In the genomic region with DNA sequence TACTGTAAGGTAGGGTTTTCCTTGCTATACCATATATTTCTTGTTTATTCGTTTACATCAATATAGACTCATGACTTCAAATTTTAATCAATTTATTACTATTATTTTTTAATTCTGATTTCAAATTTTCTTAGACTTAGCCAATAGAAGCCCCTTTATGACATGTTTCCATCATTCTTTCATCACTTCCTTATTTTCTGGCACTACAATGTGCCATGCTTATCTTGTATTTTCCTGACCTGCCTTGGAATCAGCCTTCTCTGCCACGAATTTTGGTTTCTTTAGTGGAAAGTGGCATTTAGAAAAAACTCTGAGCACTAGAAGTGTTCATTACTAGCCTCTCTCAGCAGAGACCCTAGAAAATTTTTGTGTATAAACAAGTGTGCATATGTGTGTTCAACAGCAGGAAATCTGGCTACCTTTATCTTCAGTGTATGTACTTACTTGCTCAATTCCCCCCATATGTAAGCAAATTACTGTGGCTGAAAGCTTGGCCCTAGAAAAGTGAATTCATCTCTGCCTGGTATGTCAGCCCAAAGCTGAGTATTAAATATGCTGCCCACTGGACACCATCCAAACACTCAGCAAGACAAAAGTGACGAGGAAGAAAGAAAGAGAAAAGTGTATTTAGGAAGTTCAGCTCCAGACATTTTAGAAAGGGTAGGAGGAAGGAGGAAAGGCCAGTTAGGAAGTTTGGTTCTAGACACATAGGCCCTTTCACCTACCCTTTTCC, we compare ENCODE assay signal across 1 cellular context.
TF ChIP-seq lines count a peak whose summit lies in the region.

No MANE protein-coding gene starts in this region.

TF ChIP-seq in GM12878, 131 proteins besides CTCF, POLR2A, EP300 and RAD21:
- TF ChIP-seq NRF1 (conservative IDR thresholded peaks at IDR 0.05; ENCODE audit: low read depth, low read length) (no peak), IRF4 (IDR thresholded peaks at IDR 0.05; ENCODE audit: low read depth, low read length) (no peak), SRF (IDR thresholded peaks at IDR 0.05; ENCODE audit: low read depth in 2 of 2, low read length in 2 of 2) (no peak), CBFB (IDR thresholded peaks at IDR 0.05; ENCODE audit: low read depth) (no peak), MTA2 (IDR thresholded peaks at IDR 0.05; ENCODE audit: low read depth) (no peak), MYC (IDR thresholded peaks at IDR 0.05; ENCODE audit: insufficient read depth, insufficient read length, insufficient replicate concordance, low read length, severe bottlenecking) (no peak), HDGF (IDR thresholded peaks at IDR 0.05) (no peak)
- TF ChIP-seq, protein P1, sequence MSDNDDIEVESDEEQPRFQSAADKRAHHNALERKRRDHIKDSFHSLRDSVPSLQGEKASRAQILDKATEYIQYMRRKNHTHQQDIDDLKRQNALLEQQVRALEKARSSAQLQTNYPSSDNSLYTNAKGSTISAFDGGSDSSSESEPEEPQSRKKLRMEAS (IDR thresholded peaks at IDR 0.05; ENCODE audit: low read depth, low read length), result no peak
TF ChIP-seq in GM12878: peak in this region for 0.
